ENCODE assay signal across 8 cellular contexts in genomic region chr2:66432801-66433694, GRCh38. TPM values are rescaled to one million over a fixed set of nuclear protein-coding genes. Genes with fewer than 3 reads are reported as not detected.
DNase-seq lines count a peak whose midpoint lies in the region; ATAC-seq lines count a peak whose summit lies in the region.

No MANE protein-coding gene starts in this region.

- H3K4ac ChIP-seq in trophoblast cell (ENCODE audit: low read depth, low read length) = peak overlapping the region; percentile 80

- intact Hi-C loops in CD4-positive, alpha-beta memory T cell (cut with micrococcal nuclease) = no loop called here

- no peak for DNase-seq in CD4-positive, alpha-beta memory T cell
- peak; percentile 89 for DNase-seq in NOMO-1 treated with DMSO at 0.1 percent for 48 hours (lab: John Stamatoyannopoulos, UW; ENCODE audit: unreplicated experiment)
- DNase-seq in T47D (ENCODE audit: low read depth in 1 of 2, low spot score in 1 of 2) = peak; percentile 88 to 96
- peak; percentile 86 to 88 for DNase-seq in hippocampal formation (lab: John Stamatoyannopoulos, UW)
- DNase-seq in trophoblast cell = peak; percentile 81 to 91

- ATAC-seq in HG02970 (IDR thresholded peaks at IDR 0.05; ENCODE audit: low FRiP score, unreplicated experiment) = no peak
- no peak for ATAC-seq in GM21723 (IDR thresholded peaks at IDR 0.05; ENCODE audit: unreplicated experiment)

- peak overlapping the region; percentile 48 to 82 (median 70) for H3K4me3 Mint-ChIP-seq in CD4-positive, alpha-beta memory T cell

- peak overlapping the region; percentile 89 for H4K12ac ChIP-seq in trophoblast cell (ENCODE audit: low read depth, low read length)

- H3K4me1 ChIP-seq in CD4-positive, alpha-beta memory T cell (ENCODE audit: insufficient read depth, low read length) = peaks cover 18% of the 10 kb centered on the region
- H3K4me1 ChIP-seq in HUES64 (ENCODE audit: insufficient read depth, low read length) (peaks cover 40% of the 10 kb centered on the region), trophoblast cell (ENCODE audit: control insufficient read depth in 1 of 2, insufficient read depth in 2 of 2, low read length in 2 of 2) (peaks cover 3 to 5% of the 10 kb centered on the region in 2 experiments)

- H3K79me1 ChIP-seq in trophoblast cell (ENCODE audit: low read length) = peaks cover 30% of the 10 kb centered on the region

- peak overlapping the region; percentile 83 for H3K14ac ChIP-seq in trophoblast cell (ENCODE audit: low read length)

- H2AFZ ChIP-seq in trophoblast cell (ENCODE audit: insufficient read depth, low read length, poor library complexity) = peak overlapping the region; percentile 95

- H3K9me3 Mint-ChIP-seq in CD4-positive, alpha-beta memory T cell = peaks cover 0 to 12% (median 5%) of the 10 kb centered on the region in 8 donors

- no peaks in the 10 kb centered on the region for H3K9me3 ChIP-seq in CD4-positive, alpha-beta memory T cell (ENCODE audit: control insufficient read depth in 1 of 2, low read length in 2 of 2)
- H3K9me3 ChIP-seq in HUES64 (ENCODE audit: insufficient read depth, low read depth, low read length) (no peaks in the 10 kb centered on the region), trophoblast cell (ENCODE audit: insufficient read depth, low read depth, low read length) (no peaks in the 10 kb centered on the region)

- H2BK12ac ChIP-seq in trophoblast cell (ENCODE audit: low read length) = peak overlapping the region; percentile 56

- peak overlapping the region; percentile 93 for H3K4me2 ChIP-seq in trophoblast cell (ENCODE audit: low read length)

- CTCF ChIA-PET in CD4-positive, alpha-beta memory T cell (lab: Charles Lee; ENCODE audit: partially characterized antibody) = no interaction called here

- peak overlapping the region; percentile 94 for H2BK120ac ChIP-seq in trophoblast cell (ENCODE audit: insufficient read depth, low read length, poor library complexity)

- peak overlapping the region in 1 of 7 donors; percentile 53 for H3K27ac Mint-ChIP-seq in CD4-positive, alpha-beta memory T cell

- H3K27me3 Mint-ChIP-seq in CD4-positive, alpha-beta memory T cell = peaks cover 48 to 66% of the 10 kb centered on the region in 2 donors

- peak overlapping the region; percentile 88 for H2BK5ac ChIP-seq in trophoblast cell (ENCODE audit: low read depth, low read length, poor library complexity)

- peaks cover 21% of the 10 kb centered on the region for H3K27me3 ChIP-seq in CD4-positive, alpha-beta memory T cell (ENCODE audit: insufficient read depth, low read length)
- H3K27me3 ChIP-seq in HUES64 (ENCODE audit: insufficient read depth, low read length) (peaks cover 99% of the 10 kb centered on the region), trophoblast cell (ENCODE audit: insufficient read depth, low read length) (no peaks in the 10 kb centered on the region)

- POLR2A ChIA-PET in CD4-positive, alpha-beta memory T cell (lab: Charles Lee; ENCODE audit: partially characterized antibody) = no interaction called here

- H3K23ac ChIP-seq in trophoblast cell (ENCODE audit: low read length) = no peak overlapping the region

- H3K4me3 ChIP-seq in CD4-positive, alpha-beta memory T cell (ENCODE audit: low read length in 2 of 2) = no peak overlapping the region
- H3K4me3 ChIP-seq in HUES64 (ENCODE audit: low read length) = peak overlapping the region; percentile 64
- peak overlapping the region; percentile 81 for H3K4me3 ChIP-seq in trophoblast cell (ENCODE audit: low read depth, low read length)

- H4K91ac ChIP-seq in trophoblast cell (ENCODE audit: low read depth, low read length) = peak overlapping the region; percentile 96

- H3K27ac ChIP-seq in CD4-positive, alpha-beta memory T cell (ENCODE audit: low read depth, low read length) = no peak overlapping the region
- H3K27ac ChIP-seq in HUES64 (ENCODE audit: low read depth, low read length) (no peak overlapping the region), trophoblast cell (ENCODE audit: low read depth, low read length) (peak overlapping the region; percentile 99)

- H3K9ac ChIP-seq in HUES64 (ENCODE audit: low read depth, low read length) (peak overlapping the region; percentile 59; the same call in 1 of the 2 replicates), trophoblast cell (ENCODE audit: low read length) (peak overlapping the region; percentile 76)

- in situ Hi-C loops in T47D (cut with HindIII; ENCODE audit: low pct_unique_long_range_greater_than_20kb, low sequenced_read_pairs) = no loop called here

- H3K36me3 Mint-ChIP-seq in CD4-positive, alpha-beta memory T cell = peaks cover 0 to 1% of the 10 kb centered on the region in 2 donors

- H3K36me3 ChIP-seq in CD4-positive, alpha-beta memory T cell (ENCODE audit: insufficient read depth, low read length) = no peaks in the 10 kb centered on the region
- H3K36me3 ChIP-seq in HUES64 (ENCODE audit: insufficient read depth, low read length) (no peaks in the 10 kb centered on the region), trophoblast cell (ENCODE audit: control insufficient read depth in 1 of 2, insufficient read depth in 2 of 2, low read length in 2 of 2) (peaks cover 0 to 2% of the 10 kb centered on the region in 2 experiments)

- H4K8ac ChIP-seq in trophoblast cell (ENCODE audit: low read depth, low read length) = peak overlapping the region; percentile 95

- H3K4me1 Mint-ChIP-seq in CD4-positive, alpha-beta memory T cell = peaks cover 14 to 35% (median 28%) of the 10 kb centered on the region in 4 donors

- H3K18ac ChIP-seq in trophoblast cell (ENCODE audit: low read length) = peak overlapping the region; percentile 66

- no peak overlapping the region for H2AK5ac ChIP-seq in trophoblast cell (ENCODE audit: low read length)

- WGBS in HUES64 = under 1% methylated on average over 51 of the region's 51 CpGs
- WGBS in trophoblast cell (ENCODE audit: extremely low coverage, insufficient coverage, insufficient read length) = no CpG with 5 or more reads among the region's 51 CpGs

- H3K79me2 ChIP-seq in trophoblast cell (ENCODE audit: control insufficient read depth, insufficient read depth, low read length, poor library complexity) = peaks cover 17% of the 10 kb centered on the region

RNA-seq across cellular contexts. Expression of gene MEIS1, which starts 1.9 kb away (rescaled TPM):
- total RNA-seq in CD4-positive, alpha-beta memory T cell = not detected
- not detected for polyA plus RNA-seq in CD4-positive, alpha-beta memory T cell
- polyA plus RNA-seq in HUES64 (2013, experiment 1 of 2) = 10.8 TPM
- 26.2 TPM for polyA plus RNA-seq in HUES64 (2013, experiment 2 of 2)
- 19.4 and 19.9 TPM in 2 replicates for polyA plus RNA-seq in trophoblast cell (2013)

Comparison
In these comparisons a context has a peak if more than half of its experiments do, and no peak if none do; other contexts are left out.
1. DNase-seq: peak in NOMO-1 treated with DMSO at 0.1 percent for 48 hours (single experiment), T47D (2 of 2), hippocampal formation (2 of 2) and trophoblast cell (2 of 2); none in CD4-positive, alpha-beta memory T cell (0 of 5).
2. H3K4me3 ChIP-seq: peak in HUES64 (single experiment) and trophoblast cell (single experiment); none in CD4-positive, alpha-beta memory T cell (0 of 2).